ENCODE assay signal across 1 cellular context in the genomic region with DNA sequence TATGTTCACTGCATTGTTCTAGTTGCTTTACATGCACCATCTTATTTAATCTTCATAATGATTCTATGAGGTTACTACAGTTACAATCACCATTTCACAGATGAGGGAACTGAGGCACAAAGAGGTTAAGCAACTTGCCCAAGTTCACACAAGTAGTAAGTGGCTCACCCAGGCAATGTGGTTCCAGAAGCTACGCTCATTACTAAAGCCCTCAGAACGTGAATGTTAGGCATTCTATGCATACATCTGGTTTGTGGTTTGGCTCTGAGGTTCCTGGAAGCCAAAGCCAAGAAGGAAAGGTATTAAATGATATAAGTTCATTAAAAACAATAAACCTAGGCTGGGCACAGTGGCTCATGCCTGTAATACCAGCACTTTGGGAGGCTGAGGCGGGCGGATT.
TF ChIP-seq lines count a peak whose summit lies in the region.

No MANE protein-coding gene starts in this region.

TF ChIP-seq in SK-N-SH, 30 proteins besides CTCF, POLR2A, EP300 and RAD21 (continued from another document):
- TF ChIP-seq SIN3A (IDR thresholded peaks at IDR 0.05; ENCODE audit: borderline replicate concordance, low read depth, low read length), result no peak
- TF ChIP-seq TCF12 (IDR thresholded peaks at IDR 0.05), result no peak
- TF ChIP-seq RXRA (IDR thresholded peaks at IDR 0.05; ENCODE audit: borderline replicate concordance, low read depth), result no peak
TF ChIP-seq in SK-N-SH: peak in this region for 0.
